12 cellular contexts compared by ENCODE assay signal in the genomic region with DNA sequence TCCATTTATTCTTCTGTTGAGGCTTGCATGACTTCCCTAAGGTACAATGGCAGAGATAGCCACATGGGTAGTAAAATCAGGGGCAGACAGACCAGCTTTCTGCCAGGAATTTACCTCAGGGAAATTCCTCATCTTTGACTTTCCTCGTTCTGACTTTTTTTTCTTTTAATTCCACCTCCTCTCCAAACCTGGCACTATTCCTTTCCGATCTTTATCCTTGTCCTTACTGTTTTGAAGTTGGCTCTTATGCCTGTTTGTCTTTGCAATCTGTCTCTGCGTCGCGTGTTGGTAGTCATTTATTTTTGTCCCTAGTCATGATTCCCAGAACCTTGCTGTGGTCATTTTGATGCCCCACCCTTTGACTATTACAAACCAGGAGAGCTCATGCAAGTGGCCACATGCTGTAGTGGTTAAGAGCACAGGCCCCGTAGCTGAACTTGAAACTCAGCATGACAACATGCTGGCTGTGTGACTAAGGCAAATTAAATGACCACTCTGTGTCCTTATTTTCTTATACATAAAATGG. TPM values are rescaled to one million over a fixed set of nuclear protein-coding genes. Genes with fewer than 3 reads are reported as not detected.
A peak's percentile ranks its signal among the peaks of the same experiment; 100 is the strongest.
DNase-seq lines count a peak whose midpoint lies in the region; ATAC-seq and TF ChIP-seq lines count a peak whose summit lies in the region.
"Had no signal": no experiment of that assay in that cellular context is flagged by ENCODE, and none has a peak within 500 bp of the region (broad histone marks: within the 10 kb centered on the region; RNA-seq: fewer than 3 reads in every experiment).

No MANE protein-coding gene starts in this region.

- H4K20me1 ChIP-seq in PC-9 (ENCODE audit: insufficient read depth) (no peaks in the 10 kb centered on the region), neural progenitor cell (ENCODE audit: low read depth) (no peaks in the 10 kb centered on the region)

- no peaks in the 10 kb centered on the region for H3K27me3 ChIP-seq in PC-9 (ENCODE audit: insufficient read depth, low read depth)
- no peaks in the 10 kb centered on the region for H3K27me3 ChIP-seq in neural progenitor cell
- no peaks in the 10 kb centered on the region for H3K27me3 ChIP-seq in spleen (replicated peaks in 1 of 7)

- no peak for TF ChIP-seq POLR2A in spleen (IDR thresholded peaks at IDR 0.05)

- H3K4me1 ChIP-seq in PC-9 (replicated peaks; ENCODE audit: insufficient read depth) = peaks cover 54% of the 10 kb centered on the region
- H3K4me1 ChIP-seq in neural progenitor cell = no peaks in the 10 kb centered on the region
- H3K4me1 ChIP-seq in spleen = no peaks in the 10 kb centered on the region

- ATAC-seq in HG02759 (IDR thresholded peaks at IDR 0.05; ENCODE audit: unreplicated experiment) (no peak), GM21526 (IDR thresholded peaks at IDR 0.05; ENCODE audit: low FRiP score, unreplicated experiment) (no peak)

- peak; percentile 80 for DNase-seq in Caki2 (ENCODE audit: low read depth)
- peak; percentile 43 to 60 for DNase-seq in PC-9
- DNase-seq in epithelial cell of esophagus (ENCODE audit: low read depth) = peak; percentile 93
- DNase-seq in neural progenitor cell (ENCODE audit: low spot score) = no peak
- DNase-seq in spleen = no peak
- DNase-seq in occipital lobe (lab: John Stamatoyannopoulos, UW) = no peak
- DNase-seq: cortex of kidney; NCI-H2029 treated with DMSO at 0.1 percent for 48 hours; stimulated activated naive CD4-positive, alpha-beta T cell treated with Interleukin-2 at 50 U/mL for 16 hours had no signal

- H3K79me2 ChIP-seq in PC-9 (ENCODE audit: low read depth) = no peaks in the 10 kb centered on the region
- no peaks in the 10 kb centered on the region for H3K79me2 ChIP-seq in neural progenitor cell (ENCODE audit: low read depth)

- no peaks in the 10 kb centered on the region for H3K9me2 ChIP-seq in PC-9 (ENCODE audit: insufficient read depth)

- no peak overlapping the region for H3K4me3 Mint-ChIP-seq in neural progenitor cell

- 64 to 89% (median 78%) methylated on average over 6 of the region's 6 CpGs for WGBS in spleen, 5 donors

- H3K4me1 Mint-ChIP-seq in neural progenitor cell = peaks cover 8% of the 10 kb centered on the region

- POLR2A ChIA-PET in PC-9 (lab: Charles Lee; ENCODE audit: unreplicated experiment) = interaction anchor here (0.5 to 1.4 kb wide), 10 partner anchors 11 to 178 kb away, joined by 3 to 12 read pairs (median 5); no protein-coding TSS in a partner anchor

- intact Hi-C loops in PC-9 (cut with micrococcal nuclease; ENCODE audit: unreplicated experiment) (loop anchor here (1.0 to 5.0 kb wide), 8 partner anchors 13 to 258 kb away; a partner anchor contains a TSS), spleen (cut with DNase I; ENCODE audit: low total_unique reads) (no loop called here)

- peak overlapping the region; percentile 31 for H3K4me2 ChIP-seq in PC-9
- H3K4me2 ChIP-seq in neural progenitor cell = no peak overlapping the region

- H3K36me3 ChIP-seq in PC-9 (ENCODE audit: low read depth) (no peaks in the 10 kb centered on the region), neural progenitor cell (no peaks in the 10 kb centered on the region), spleen (no peaks in the 10 kb centered on the region)

- in situ Hi-C loops in Caki2 (cut with HindIII; ENCODE audit: low pct_unique_long_range_greater_than_20kb, low sequenced_read_pairs) = no loop called here

- H3K27ac Mint-ChIP-seq in neural progenitor cell = no peak overlapping the region

- H3F3A ChIP-seq in PC-9 (ENCODE audit: insufficient read depth, low read depth) (peaks cover 18% of the 10 kb centered on the region; the same call in 1 of the 2 replicates), neural progenitor cell (ENCODE audit: low read depth) (no peaks in the 10 kb centered on the region)

- CTCF ChIA-PET in PC-9 (lab: Charles Lee) = interaction anchor here (0.6 to 0.8 kb wide), 2 partner anchors 13 to 36 kb away, joined by 3 to 18 read pairs; no protein-coding TSS in a partner anchor

- TF ChIP-seq CTCF in PC-9 (conservative IDR thresholded peaks at IDR 0.05) (no peak), epithelial cell of esophagus (IDR thresholded peaks at IDR 0.05; ENCODE audit: insufficient read depth, low read depth, low read length, missing control alignments) (no peak), neural progenitor cell (IDR thresholded peaks at IDR 0.05) (no peak), spleen (IDR thresholded peaks at IDR 0.05 in 8 of 11, conservative IDR thresholded peaks at IDR 0.05 in 3 of 11) (no peak)

- no TSS peak for BruUV-seq in PC-9 (replicated peaks; lab: Mats Ljungman, UMichigan)

- H3K4me3 ChIP-seq in PC-9 (no peak overlapping the region), epithelial cell of esophagus (ENCODE audit: low read length) (no peak overlapping the region), neural progenitor cell (no peak overlapping the region), spleen (no peak overlapping the region)

- H3K9me3 ChIP-seq in PC-9 (ENCODE audit: insufficient read depth, low read depth) = peaks cover 6% of the 10 kb centered on the region; the same call in 1 of the 2 replicates
- H3K9me3 ChIP-seq in neural progenitor cell (ENCODE audit: low read depth) = no peaks in the 10 kb centered on the region
- peaks cover 0 to 11% (median 0%) of the 10 kb centered on the region in 8 donors for H3K9me3 ChIP-seq in spleen

- H3K9me3 Mint-ChIP-seq in neural progenitor cell = peaks cover 6% of the 10 kb centered on the region

- H2AFZ ChIP-seq in PC-9 = no peak overlapping the region
- H2AFZ ChIP-seq in neural progenitor cell (replicated peaks) = peak overlapping the region; percentile 82

- H3K36me3 Mint-ChIP-seq in neural progenitor cell = no peaks in the 10 kb centered on the region

- H3K27me3 Mint-ChIP-seq in neural progenitor cell (ENCODE audit: insufficient read depth, low read depth) = no peaks in the 10 kb centered on the region

- H3K9ac ChIP-seq in neural progenitor cell = no peak overlapping the region

- H3K27ac ChIP-seq in PC-9 (peak overlapping the region; percentile 42), neural progenitor cell (no peak overlapping the region), spleen (no peak overlapping the region)

RNA-seq across cellular contexts. Expression of a gene that starts 19.0 kb away (rescaled TPM):
- total RNA-seq in Caki2 (2014; rRNA removed; shearing (Covaris generic); ENCODE audit: low replicate concordance) = not detected in 2 replicates
- 5.5 and 9.0 TPM in 2 replicates for total RNA-seq in PC-9 (2021)
- not detected in 2 replicates for total RNA-seq in neural progenitor cell (ENCODE audit: low replicate concordance)
- not detected for total RNA-seq in spleen
- under 1 TPM in 2 of 3 donors, not detected in 1; 0.04 to 0.16 TPM for polyA plus RNA-seq in spleen
- total RNA-seq in occipital lobe = 0.78 TPM
- polyA plus RNA-seq: neural cell had no signal

Comparison
In these comparisons a context has a peak if more than half of its experiments do, and no peak if none do; other contexts are left out.
1. DNase-seq: peak in Caki2 (single experiment), PC-9 (2 of 2) and epithelial cell of esophagus (single experiment); none in neural progenitor cell (single experiment), spleen (single experiment) and occipital lobe (single experiment).